14 cellular contexts compared by ENCODE assay signal in the genomic region with DNA sequence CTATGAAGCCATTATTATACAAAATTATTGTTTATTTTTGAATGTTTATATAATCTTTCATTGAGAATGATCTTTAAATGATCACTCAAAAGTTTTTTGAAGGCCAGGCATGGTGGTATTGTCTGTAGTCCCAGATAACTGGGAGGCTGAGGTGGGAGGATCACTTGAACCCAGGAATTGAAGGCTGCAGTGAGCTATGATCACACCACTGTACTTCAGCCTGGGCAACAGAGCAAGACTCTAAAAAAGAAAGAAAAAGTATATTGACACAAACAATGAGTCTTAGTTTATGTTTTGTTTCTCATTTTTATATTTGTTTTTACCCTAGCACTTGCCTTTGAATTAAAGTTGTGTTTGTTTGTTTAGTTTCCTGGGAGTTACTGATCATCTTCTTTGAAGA.
"Had no signal": no experiment of that assay in that cellular context is flagged by ENCODE, and none has a peak within 500 bp of the region (broad histone marks: within the 10 kb centered on the region; RNA-seq: fewer than 3 reads in every experiment).

No MANE protein-coding gene starts in this region.

- H3K27me3 ChIP-seq: dorsolateral prefrontal cortex, esophagus squamous epithelium, ovary had no signal

- H3K27me3 Mint-ChIP-seq: activated T-helper 17 cell treated with anti-CD3 and anti-CD28 coated beads, Interleukin-2, amount 50 U/mL, for 72 hours; stimulated activated naive CD8-positive, alpha-beta T cell treated with anti-CD3 and anti-CD28 coated beads, Interleukin-15, amount 100 ng/mL, for 72 hours had no signal

- H3K36me3 ChIP-seq: ovary had no signal

- H3K4me3 ChIP-seq: ovary had no signal

- ATAC-seq: activated T-helper 17 cell treated with anti-CD3 and anti-CD28 coated beads, Interleukin-2, amount 50 U/mL, for 72 hours; sciatic nerve; stimulated activated naive CD8-positive, alpha-beta T cell treated with anti-CD3 and anti-CD28 coated beads, Interleukin-15, amount 100 ng/mL, for 72 hours had no signal

- H3K4me3 Mint-ChIP-seq: activated CD4-positive, alpha-beta T cell treated with anti-CD3 and anti-CD28 coated beads, Interleukin-2, amount 10 ng/mL, durations not matched to agents 7 days and 5 days; stimulated activated naive CD8-positive, alpha-beta T cell treated with anti-CD3 and anti-CD28 coated beads, Interleukin-15, amount 100 ng/mL, for 72 hours had no signal

- H3K27ac ChIP-seq: dorsolateral prefrontal cortex, esophagus squamous epithelium, ovary had no signal

- H3K9me3 ChIP-seq: esophagus squamous epithelium, ovary had no signal

- H3K9me3 Mint-ChIP-seq: activated CD4-positive, alpha-beta T cell treated with anti-CD3 and anti-CD28 coated beads, Interleukin-2, amount 10 ng/mL, durations not matched to agents 7 days and 5 days; activated T-helper 17 cell treated with anti-CD3 and anti-CD28 coated beads, Interleukin-2, amount 50 U/mL, for 72 hours; stimulated activated naive CD8-positive, alpha-beta T cell treated with anti-CD3 and anti-CD28 coated beads, Interleukin-15, amount 100 ng/mL, for 72 hours; T-helper 2 cell treated with Interferon-gamma antibody and Interleukin-4, amounts not matched to agents 5 μg/mL and 100 μg/mL, for 36 hours had no signal

- DNase-seq: activated CD4-positive, alpha-beta T cell treated with anti-CD3 and anti-CD28 coated beads, Interleukin-2, amount 10 ng/mL, durations not matched to agents 7 days and 5 days; activated CD4-positive, CD25-positive, alpha-beta regulatory T cell; activated naive CD4-positive, alpha-beta T cell treated with Interleukin-2 at 50 U/mL for 16 hours; anterior cingulate cortex; dorsolateral prefrontal cortex; esophagus squamous epithelium; foreskin melanocyte; kidney glomerular epithelial cell; ovary; stimulated activated CD4-positive, alpha-beta T cell treated with anti-CD3 and anti-CD28 coated beads, Interleukin-1b, Interleukin-23, amount 100 ng/mL, for 48 hours; stimulated activated naive CD8-positive, alpha-beta T cell treated with anti-CD3 and anti-CD28 coated beads, Interleukin-15, amount 100 ng/mL, for 72 hours had no signal

- H3K27ac Mint-ChIP-seq: activated CD4-positive, alpha-beta T cell treated with anti-CD3 and anti-CD28 coated beads, Interleukin-2, amount 10 ng/mL, durations not matched to agents 7 days and 5 days; activated T-helper 17 cell treated with anti-CD3 and anti-CD28 coated beads, Interleukin-2, amount 50 U/mL, for 72 hours; stimulated activated naive CD8-positive, alpha-beta T cell treated with anti-CD3 and anti-CD28 coated beads, Interleukin-15, amount 100 ng/mL, for 72 hours; T-helper 2 cell treated with Interferon-gamma antibody and Interleukin-4, amounts not matched to agents 5 μg/mL and 100 μg/mL, for 36 hours had no signal
